25 cellular contexts compared by ENCODE assay signal in the genomic region with DNA sequence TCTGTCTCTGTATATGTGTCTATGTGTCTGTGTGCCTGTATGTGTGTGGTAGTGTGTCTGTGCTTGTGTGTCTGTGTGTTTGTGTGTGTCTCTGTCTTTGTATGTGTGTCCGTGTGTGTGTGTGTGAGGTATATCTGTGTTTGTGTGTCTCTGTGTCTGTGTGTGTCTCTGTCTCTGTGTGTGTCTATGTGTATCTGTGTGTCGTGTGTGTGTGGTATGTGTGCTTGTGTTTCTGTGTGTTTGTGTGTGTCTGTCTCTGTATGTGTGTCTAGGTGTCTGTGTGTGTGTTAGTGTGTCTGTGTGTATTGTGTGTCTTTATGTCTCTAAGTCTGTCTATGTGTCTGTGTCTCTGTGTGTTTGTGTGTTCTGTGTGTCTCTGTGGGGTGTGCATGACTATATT.
DNase-seq lines count a peak whose midpoint lies in the region; ATAC-seq and TF ChIP-seq lines count a peak whose summit lies in the region.
"Had no signal": no experiment of that assay in that cellular context is flagged by ENCODE, and none has a peak within 500 bp of the region (broad histone marks: within the 10 kb centered on the region; RNA-seq: fewer than 3 reads in every experiment).

No MANE protein-coding gene starts in this region.

- no peaks in the 10 kb centered on the region for H3K36me3 Mint-ChIP-seq in activated T-cell treated with anti-CD3 and anti-CD28 coated beads, Interleukin-2, amount 50 U/mL, for 24 hours (ENCODE audit: low read depth)
- H3K36me3 Mint-ChIP-seq in central memory CD8-positive, alpha-beta T cell (ENCODE audit: insufficient read depth): no peaks in the 10 kb centered on the region
- H3K36me3 Mint-ChIP-seq in stimulated activated naive B cell treated with anti-CD40 and anti-IgM and Interleukin-4, amounts not matched to agents 10 μg/mL and 1 μg/mL and 100 μg/mL, for 72 hours: peaks cover 12 to 24% of the 10 kb centered on the region in 2 donors
- H3K36me3 Mint-ChIP-seq: activated naive CD4-positive, alpha-beta T cell treated with anti-CD3 and anti-CD28 coated beads, Interleukin-2, amount 10 ng/mL, durations not matched to agents 7 days and 5 days had no signal

- H3K9me3 Mint-ChIP-seq in activated T-cell treated with anti-CD3 and anti-CD28 coated beads, Interleukin-2, amount 50 U/mL, for 24 hours: no peaks in the 10 kb centered on the region
- H3K9me3 Mint-ChIP-seq in central memory CD8-positive, alpha-beta T cell: no peaks in the 10 kb centered on the region
- peaks cover 11 to 18% of the 10 kb centered on the region in 2 donors for H3K9me3 Mint-ChIP-seq in stimulated activated naive B cell treated with anti-CD40 and anti-IgM and Interleukin-4, amounts not matched to agents 10 μg/mL and 1 μg/mL and 100 μg/mL, for 72 hours

- H3K27ac Mint-ChIP-seq in activated T-cell treated with anti-CD3 and anti-CD28 coated beads, Interleukin-2, amount 50 U/mL, for 24 hours: peak overlapping the region; percentile 1
- H3K27ac Mint-ChIP-seq in central memory CD8-positive, alpha-beta T cell (ENCODE audit: low read depth): peak overlapping the region; percentile 0
- peak overlapping the region; percentile 94 for H3K27ac Mint-ChIP-seq in stimulated activated naive B cell treated with anti-CD40 and anti-IgM and Interleukin-4, amounts not matched to agents 10 μg/mL and 1 μg/mL and 100 μg/mL, for 72 hours
- H3K27ac Mint-ChIP-seq: activated CD4-positive, alpha-beta memory T cell treated with anti-CD3 and anti-CD28 coated beads, Interleukin-2, amount 10 ng/mL, durations not matched to agents 7 days and 5 days; activated naive CD4-positive, alpha-beta T cell treated with anti-CD3 and anti-CD28 coated beads, Interleukin-2, amount 10 ng/mL, durations not matched to agents 7 days and 5 days; HFFc6 had no signal

- no peak overlapping the region for H3K4me2 ChIP-seq in OCI-LY3 (ENCODE audit: low read length)
- H3K4me2 ChIP-seq: A549, SK-N-SH had no signal

- no peak overlapping the region for H3K4me3 Mint-ChIP-seq in activated T-cell treated with anti-CD3 and anti-CD28 coated beads, Interleukin-2, amount 50 U/mL, for 24 hours
- H3K4me3 Mint-ChIP-seq in central memory CD8-positive, alpha-beta T cell: no peak overlapping the region
- peak overlapping the region; percentile 67 to 70 for H3K4me3 Mint-ChIP-seq in stimulated activated naive B cell treated with anti-CD40 and anti-IgM and Interleukin-4, amounts not matched to agents 10 μg/mL and 1 μg/mL and 100 μg/mL, for 72 hours
- H3K4me3 Mint-ChIP-seq: activated CD4-positive, alpha-beta memory T cell treated with anti-CD3 and anti-CD28 coated beads, Interleukin-2, amount 10 ng/mL, durations not matched to agents 7 days and 5 days; activated naive CD4-positive, alpha-beta T cell treated with anti-CD3 and anti-CD28 coated beads, Interleukin-2, amount 10 ng/mL, durations not matched to agents 7 days and 5 days; HFFc6 had no signal

- no peak for ATAC-seq in central memory CD8-positive, alpha-beta T cell (replicated peaks; ENCODE audit: extremely low read depth, poor library complexity, severe bottlenecking)
- no peak for ATAC-seq in stimulated activated naive B cell treated with anti-CD40 and anti-IgM and Interleukin-4, amounts not matched to agents 10 μg/mL and 1 μg/mL and 100 μg/mL, for 72 hours (replicated peaks)
- ATAC-seq: A549, psoas muscle had no signal

- no peaks in the 10 kb centered on the region for H3K9me3 ChIP-seq in OCI-LY3 (ENCODE audit: insufficient read depth, low read length)
- H3K9me3 ChIP-seq: A549, ascending aorta, psoas muscle, SK-N-SH, upper lobe of left lung had no signal

- peaks cover 9% of the 10 kb centered on the region for H3K4me1 ChIP-seq in OCI-LY3 (ENCODE audit: low read length)
- H3K4me1 ChIP-seq: A549, ascending aorta, psoas muscle had no signal

- peak overlapping the region; percentile 67 for H3K9ac ChIP-seq in OCI-LY3 (ENCODE audit: low read length)
- H3K9ac ChIP-seq: SK-N-SH had no signal

- no peak overlapping the region for H3K4me3 ChIP-seq in OCI-LY3 (ENCODE audit: low read length)
- H3K4me3 ChIP-seq: A549, ascending aorta, psoas muscle, upper lobe of left lung had no signal

- peaks cover 1% of the 10 kb centered on the region for H3K4me1 Mint-ChIP-seq in activated T-cell treated with anti-CD3 and anti-CD28 coated beads, Interleukin-2, amount 50 U/mL, for 24 hours (ENCODE audit: low read depth)
- H3K4me1 Mint-ChIP-seq in central memory CD8-positive, alpha-beta T cell: no peaks in the 10 kb centered on the region
- H3K4me1 Mint-ChIP-seq in stimulated activated naive B cell treated with anti-CD40 and anti-IgM and Interleukin-4, amounts not matched to agents 10 μg/mL and 1 μg/mL and 100 μg/mL, for 72 hours: peaks cover 43 to 58% of the 10 kb centered on the region in 2 donors
- H3K4me1 Mint-ChIP-seq: activated CD4-positive, alpha-beta memory T cell treated with anti-CD3 and anti-CD28 coated beads, Interleukin-2, amount 10 ng/mL, durations not matched to agents 7 days and 5 days; activated naive CD4-positive, alpha-beta T cell treated with anti-CD3 and anti-CD28 coated beads, Interleukin-2, amount 10 ng/mL, durations not matched to agents 7 days and 5 days had no signal

- H3K27me3 Mint-ChIP-seq in activated T-cell treated with anti-CD3 and anti-CD28 coated beads, Interleukin-2, amount 50 U/mL, for 24 hours: no peaks in the 10 kb centered on the region
- no peaks in the 10 kb centered on the region for H3K27me3 Mint-ChIP-seq in central memory CD8-positive, alpha-beta T cell
- H3K27me3 Mint-ChIP-seq in stimulated activated naive B cell treated with anti-CD40 and anti-IgM and Interleukin-4, amounts not matched to agents 10 μg/mL and 1 μg/mL and 100 μg/mL, for 72 hours: no peaks in the 10 kb centered on the region
- H3K27me3 Mint-ChIP-seq: activated CD4-positive, alpha-beta memory T cell treated with anti-CD3 and anti-CD28 coated beads, Interleukin-2, amount 10 ng/mL, durations not matched to agents 7 days and 5 days had no signal

- peak overlapping the region; percentile 86 for H3K27ac ChIP-seq in OCI-LY3 (ENCODE audit: low read length)
- H3K27ac ChIP-seq: A549, ascending aorta, psoas muscle, RWPE1, upper lobe of left lung had no signal

- H2AFZ ChIP-seq in OCI-LY3 (ENCODE audit: low read depth, low read length): no peak overlapping the region

- no peaks in the 10 kb centered on the region for H4K20me1 ChIP-seq in OCI-LY3 (ENCODE audit: insufficient read depth, low read length)

- no peak for TF ChIP-seq CTCF in OCI-LY3 (IDR thresholded peaks at IDR 0.05; ENCODE audit: low read depth, low read length)

- H3K79me2 ChIP-seq in OCI-LY3 (ENCODE audit: low read length): no peaks in the 10 kb centered on the region

- no peaks in the 10 kb centered on the region for H3K36me3 ChIP-seq in OCI-LY3 (replicated peaks; ENCODE audit: low read depth, low read length)
- H3K36me3 ChIP-seq: ascending aorta, upper lobe of left lung had no signal

- no peaks in the 10 kb centered on the region for H3K27me3 ChIP-seq in OCI-LY3 (ENCODE audit: low read depth, low read length)
- H3K27me3 ChIP-seq: ascending aorta, upper lobe of left lung had no signal

- no peak for DNase-seq in activated T-cell treated with anti-CD3 and anti-CD28 coated beads, Interleukin-2, amount 50 U/mL, for 24 hours
- DNase-seq in activated T-cell treated with anti-CD3 and anti-CD28 coated beads, Interleukin-2, amount 50 U/mL, for 48 hours: no peak
- no peak for DNase-seq in central memory CD8-positive, alpha-beta T cell (ENCODE audit: low spot score in 2 of 2)
- no peak for DNase-seq in stimulated activated naive B cell treated with anti-CD40 and anti-IgM and Interleukin-4, amounts not matched to agents 10 μg/mL and 1 μg/mL and 100 μg/mL, for 72 hours
- DNase-seq in H4 (ENCODE audit: low spot score) (no peak), NCI-H146 treated with DMSO at 0.1 percent for 48 hours (lab: John Stamatoyannopoulos, UW; ENCODE audit: unreplicated experiment) (no peak), islet precursor cell (no peak)
- DNase-seq: activated CD4-positive, alpha-beta memory T cell treated with anti-CD3 and anti-CD28 coated beads, Interleukin-2, amount 10 ng/mL, durations not matched to agents 7 days and 5 days; activated naive CD4-positive, alpha-beta T cell treated with anti-CD3 and anti-CD28 coated beads, Interleukin-2, amount 10 ng/mL, durations not matched to agents 7 days and 5 days; activated T-cell treated with anti-CD3 and anti-CD28 coated beads, Interleukin-2, amount 50 U/mL, for 1 hour; DMS53; GDM1; HFFc6; KBM-7; kidney glomerular epithelial cell; mammary epithelial cell; NCI-H187; NCI-H524 treated with DMSO at 0.1 percent for 48 hours; psoas muscle; SK-N-SH; upper lobe of left lung had no signal

Comparison
In these comparisons a context has a peak if more than half of its experiments do, and no peak if none do; other contexts are left out.
1. H3K27ac Mint-ChIP-seq: peak in every context shown above with its lines; median percentile 94 in stimulated activated naive B cell treated with anti-CD40 and anti-IgM and Interleukin-4, amounts not matched to agents 10 μg/mL and 1 μg/mL and 100 μg/mL, for 72 hours; 1 in activated T-cell treated with anti-CD3 and anti-CD28 coated beads, Interleukin-2, amount 50 U/mL, for 24 hours; 0 in central memory CD8-positive, alpha-beta T cell.
2. H3K4me3 Mint-ChIP-seq: peak in stimulated activated naive B cell treated with anti-CD40 and anti-IgM and Interleukin-4, amounts not matched to agents 10 μg/mL and 1 μg/mL and 100 μg/mL, for 72 hours (2 of 2); none in activated T-cell treated with anti-CD3 and anti-CD28 coated beads, Interleukin-2, amount 50 U/mL, for 24 hours (single experiment) and central memory CD8-positive, alpha-beta T cell (single experiment).